Comparison of ENCODE assay signal across 23 cellular contexts in the genomic region with DNA sequence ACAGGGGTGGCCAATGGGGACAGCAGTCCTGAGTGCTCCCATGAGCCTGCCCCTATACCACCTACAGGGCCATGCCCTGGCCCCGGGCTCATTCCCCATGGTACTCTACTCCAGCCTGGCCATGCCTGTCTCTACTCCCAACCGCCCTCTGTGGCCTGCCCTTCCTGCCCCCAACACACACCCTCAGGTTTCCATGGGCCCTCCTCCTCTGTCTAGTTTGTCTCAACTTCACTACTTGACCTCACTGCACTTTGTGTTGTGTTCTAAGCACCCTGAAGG. TPM values are rescaled to one million over a fixed set of nuclear protein-coding genes. Genes with fewer than 3 reads are reported as not detected.
DNase-seq lines count a peak whose midpoint lies in the region; ATAC-seq, FAIRE-seq and TF ChIP-seq lines count a peak whose summit lies in the region.
"Had no signal": no experiment of that assay in that cellular context is flagged by ENCODE, and none has a peak within 500 bp of the region (broad histone marks: within the 10 kb centered on the region; RNA-seq: fewer than 3 reads in every experiment).

No MANE protein-coding gene starts in this region.

- intact Hi-C loops in left cardiac atrium (cut with DNase I) = no loop called here
- intact Hi-C loops in tibial artery (cut with DNase I; ENCODE audit: low total_unique reads) = no loop called here

- H3K4me3 Mint-ChIP-seq in neural crest cell = no peak overlapping the region
- H3K4me3 Mint-ChIP-seq in activated CD8-positive, alpha-beta T cell treated with anti-CD3 and anti-CD28 coated beads, Interleukin-2, amount 10 ng/mL, durations not matched to agents 7 days and 5 days = no peak overlapping the region
- H3K4me3 Mint-ChIP-seq: CD4-positive, alpha-beta T cell; GM23338 had no signal

- CTCF ChIA-PET in RWPE1 (lab: Yijun Ruan, JAX) = no interaction called here
- CTCF ChIA-PET in activated CD8-positive, alpha-beta T cell treated with anti-CD3 and anti-CD28 coated beads, Interleukin-2, amount 10 ng/mL, durations not matched to agents 7 days and 5 days (lab: Charles Lee) = no interaction called here

- peaks cover 29% of the 10 kb centered on the region for H3K36me3 ChIP-seq in cardiac muscle cell
- peaks cover 57 to 93% (median 83%) of the 10 kb centered on the region in 3 donors for H3K36me3 ChIP-seq in tibial artery

- H3K9me3 ChIP-seq in cardiac muscle cell (ENCODE audit: low read depth) (no peaks in the 10 kb centered on the region), tibial artery (no peaks in the 10 kb centered on the region)

- peak overlapping the region; percentile 65 for H3K27ac ChIP-seq in cardiac muscle cell
- H3K27ac ChIP-seq in RWPE1 = peak overlapping the region; percentile 77; the same call in 1 of the 2 replicates
- H3K27ac ChIP-seq in tibial artery = no peak overlapping the region

- DNase-seq in cardiac muscle cell (ENCODE audit: low read depth in 1 of 2, low spot score in 1 of 2) (no peak), left cardiac atrium (no peak), RWPE1 (ENCODE audit: low spot score) (no peak), neural crest cell (ENCODE audit: low read depth, low spot score) (no peak), urothelium cell line (ENCODE audit: low spot score) (no peak), tibial artery (no peak)
- no peak for DNase-seq in activated CD8-positive, alpha-beta T cell treated with anti-CD3 and anti-CD28 coated beads, Interleukin-2, amount 10 ng/mL, durations not matched to agents 7 days and 5 days
- DNase-seq: 8988T; CD4-positive, alpha-beta T cell; DMS153; HCEC 1CT; KG1; NCI-H1417; NCI-H187; NCI-H2107; NCI-H510A; NCI-H82; OCI-M1; SHP77 treated with DMSO at 0.1 percent for 48 hours had no signal

- peak; percentile 69 for FAIRE-seq in urothelium cell line (lab: Jason Lieb, UNC)
- FAIRE-seq: GM19239 had no signal

- POLR2A ChIA-PET in RWPE1 (lab: Yijun Ruan, JAX; ENCODE audit: low non-redundant PET) = no interaction called here
- POLR2A ChIA-PET in activated CD8-positive, alpha-beta T cell treated with anti-CD3 and anti-CD28 coated beads, Interleukin-2, amount 10 ng/mL, durations not matched to agents 7 days and 5 days (lab: Charles Lee) = no interaction called here

- peak overlapping the region; percentile 23 for H3K27ac Mint-ChIP-seq in neural crest cell (ENCODE audit: unreplicated experiment)
- no peak overlapping the region for H3K27ac Mint-ChIP-seq in activated CD8-positive, alpha-beta T cell treated with anti-CD3 and anti-CD28 coated beads, Interleukin-2, amount 10 ng/mL, durations not matched to agents 7 days and 5 days
- H3K27ac Mint-ChIP-seq: CD4-positive, alpha-beta T cell; GM23338 had no signal

- no peaks in the 10 kb centered on the region for H3K4me1 Mint-ChIP-seq in neural crest cell
- H3K4me1 Mint-ChIP-seq in activated CD8-positive, alpha-beta T cell treated with anti-CD3 and anti-CD28 coated beads, Interleukin-2, amount 10 ng/mL, durations not matched to agents 7 days and 5 days (ENCODE audit: low read depth) = no peaks in the 10 kb centered on the region
- H3K4me1 Mint-ChIP-seq: GM23338 had no signal

- H3K27me3 ChIP-seq in cardiac muscle cell (no peaks in the 10 kb centered on the region), tibial artery (no peaks in the 10 kb centered on the region)

- H3K4me1 ChIP-seq in cardiac muscle cell (ENCODE audit: low read depth) (peaks cover 30% of the 10 kb centered on the region), tibial artery (peaks cover 0 to 18% (median 0%) of the 10 kb centered on the region in 4 donors)

- H3K4me3 ChIP-seq in cardiac muscle cell (no peak overlapping the region), tibial artery (no peak overlapping the region)
- H3K4me3 ChIP-seq: GM23338 had no signal

- peaks cover 4% of the 10 kb centered on the region for H3K36me3 Mint-ChIP-seq in neural crest cell (ENCODE audit: low read depth)
- peaks cover 44% of the 10 kb centered on the region for H3K36me3 Mint-ChIP-seq in activated CD8-positive, alpha-beta T cell treated with anti-CD3 and anti-CD28 coated beads, Interleukin-2, amount 10 ng/mL, durations not matched to agents 7 days and 5 days (ENCODE audit: low read depth)

- TF ChIP-seq CTCF in cardiac muscle cell (IDR thresholded peaks at IDR 0.05; ENCODE audit: low read depth, low read length) (no peak), RWPE1 (conservative IDR thresholded peaks at IDR 0.05; ENCODE audit: low read depth) (no peak), neural crest cell (conservative IDR thresholded peaks at IDR 0.05) (no peak), tibial artery (IDR thresholded peaks at IDR 0.05) (no peak)

- H3K9me3 Mint-ChIP-seq in neural crest cell = no peaks in the 10 kb centered on the region
- H3K9me3 Mint-ChIP-seq in activated CD8-positive, alpha-beta T cell treated with anti-CD3 and anti-CD28 coated beads, Interleukin-2, amount 10 ng/mL, durations not matched to agents 7 days and 5 days (ENCODE audit: insufficient read depth) = no peaks in the 10 kb centered on the region
- H3K9me3 Mint-ChIP-seq: CD4-positive, alpha-beta T cell; GM23338 had no signal

- no peaks in the 10 kb centered on the region for H3K27me3 Mint-ChIP-seq in neural crest cell (ENCODE audit: low read depth)
- H3K27me3 Mint-ChIP-seq in activated CD8-positive, alpha-beta T cell treated with anti-CD3 and anti-CD28 coated beads, Interleukin-2, amount 10 ng/mL, durations not matched to agents 7 days and 5 days (ENCODE audit: low read depth) = no peaks in the 10 kb centered on the region
- H3K27me3 Mint-ChIP-seq: CD4-positive, alpha-beta T cell had no signal

- no peak for ATAC-seq in left cardiac atrium
- no peak for ATAC-seq in HG02938 (IDR thresholded peaks at IDR 0.05; ENCODE audit: unreplicated experiment)
- no peak for ATAC-seq in activated CD8-positive, alpha-beta T cell treated with anti-CD3 and anti-CD28 coated beads, Interleukin-2, amount 10 ng/mL, durations not matched to agents 7 days and 5 days
- ATAC-seq: GM23338 had no signal

RNA-seq across cellular contexts. Expression of a gene that starts 26.3 kb away (rescaled TPM):
- 3.6 and 4.1 TPM in 2 replicates for total RNA-seq in cardiac muscle cell
- 1.2 and 3.5 TPM in 2 replicates for polyA plus RNA-seq in cardiac muscle cell
- 1 to 10 TPM; 1.0 to 3.1 TPM for total RNA-seq in left cardiac atrium
- total RNA-seq in neural crest cell = 0.27 and 0.63 TPM in 2 replicates
- 1 to 10 TPM; 1.4 to 1.6 TPM for total RNA-seq in activated CD8-positive, alpha-beta T cell treated with anti-CD3 and anti-CD28 coated beads, Interleukin-2, amount 10 ng/mL, durations not matched to agents 7 days and 5 days
- polyA plus RNA-seq: AG04450 had no signal

RNA-seq across cellular contexts. Expression of a gene that starts 35.3 kb away (rescaled TPM):
- total RNA-seq in cardiac muscle cell (14.3 and 17.3 TPM in 2 replicates), left cardiac atrium (10 to 100 TPM; 20.1 to 25.2 TPM), neural crest cell (7.8 and 8.9 TPM in 2 replicates)
- 21.0 and 25.0 TPM in 2 replicates for polyA plus RNA-seq in cardiac muscle cell
- 10 to 100 TPM; 10.9 to 11.4 TPM for total RNA-seq in activated CD8-positive, alpha-beta T cell treated with anti-CD3 and anti-CD28 coated beads, Interleukin-2, amount 10 ng/mL, durations not matched to agents 7 days and 5 days

RNA-seq across cellular contexts. Expression of a gene that starts 46.6 kb away (rescaled TPM):
- total RNA-seq in cardiac muscle cell = 68.2 and 80.7 TPM in 2 replicates
- 55.1 and 67.4 TPM in 2 replicates for polyA plus RNA-seq in cardiac muscle cell
- 10 to 100 TPM; 44.2 to 44.6 TPM for total RNA-seq in left cardiac atrium
- total RNA-seq in neural crest cell = 56.7 and 58.4 TPM in 2 replicates
- total RNA-seq in activated CD8-positive, alpha-beta T cell treated with anti-CD3 and anti-CD28 coated beads, Interleukin-2, amount 10 ng/mL, durations not matched to agents 7 days and 5 days = 10 to 100 TPM; 77.7 to 84.7 TPM

Comparison
In these comparisons a context has a peak if more than half of its experiments do, and no peak if none do; other contexts are left out.
1. H3K27ac ChIP-seq: peak in cardiac muscle cell (single experiment) and RWPE1 (single experiment); none in tibial artery (0 of 2).